Comparison of ENCODE assay signal across 8 cellular contexts in the genomic region with DNA sequence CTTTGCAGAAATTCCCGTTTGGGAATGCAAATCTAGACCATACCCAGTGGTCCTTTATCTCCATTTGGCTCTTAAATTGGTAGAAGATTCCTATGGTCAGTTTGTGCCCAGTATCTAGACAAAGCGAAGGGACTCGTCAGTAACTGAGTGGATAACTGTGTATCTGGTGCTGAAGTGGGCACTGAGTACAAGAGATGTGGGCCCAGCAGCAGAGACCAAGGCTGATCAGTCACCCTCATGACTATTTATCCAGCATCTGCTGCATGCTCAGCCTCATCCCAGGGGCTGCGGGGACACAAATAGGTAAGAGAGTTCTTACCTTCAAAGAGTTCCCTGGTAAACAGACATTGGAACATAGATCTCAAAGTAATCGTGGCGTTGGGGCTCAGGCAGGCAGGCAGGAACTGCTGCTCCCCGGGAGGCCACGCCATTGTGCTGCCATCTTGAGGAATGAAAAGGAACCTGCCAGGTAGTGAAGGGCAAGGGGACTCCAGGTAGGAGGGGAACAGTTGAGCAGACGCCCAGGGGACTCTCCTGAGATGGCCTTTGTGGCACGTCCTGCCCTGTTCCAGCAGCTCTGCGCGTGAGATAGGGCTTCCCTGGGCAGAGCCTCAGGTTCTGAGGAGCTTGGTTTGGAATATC. TPM values are rescaled to one million over a fixed set of nuclear protein-coding genes. Genes with fewer than 3 reads are reported as not detected.
A peak's percentile ranks its signal among the peaks of the same experiment; 100 is the strongest.
DNase-seq lines count a peak whose midpoint lies in the region; ATAC-seq lines count a peak whose summit lies in the region.

No MANE protein-coding gene starts in this region.

- H3K27me3 ChIP-seq in right cardiac atrium (ENCODE audit: control insufficient read depth, insufficient read depth): no peaks in the 10 kb centered on the region

- ATAC-seq in right cardiac atrium (peak; percentile 57 to 61), GM19328 (IDR thresholded peaks at IDR 0.05; ENCODE audit: unreplicated experiment) (no peak)

- H3K27ac ChIP-seq in right cardiac atrium (ENCODE audit: low read length): no peak overlapping the region

- no peaks in the 10 kb centered on the region for H3K9me3 ChIP-seq in right cardiac atrium (ENCODE audit: control insufficient read depth, low read length)

- H3K4me1 ChIP-seq in right cardiac atrium (ENCODE audit: control insufficient read depth, insufficient read depth, low read length): no peaks in the 10 kb centered on the region

- WGBS in right cardiac atrium: 58% methylated on average over 12 of the region's 12 CpGs

- DNase-seq in SKM-1 treated with dmso at 0.1 percent for 144 hours (lab: John Stamatoyannopoulos, UW; ENCODE audit: unreplicated experiment) (peak; percentile 23), SKM-1 (lab: John Stamatoyannopoulos, UW; ENCODE audit: unreplicated experiment) (no peak), RPMI8226 (peak; percentile 62), right cardiac atrium (peak in 2 of 3 donors; percentile 25 to 54), OCI-M2 (lab: John Stamatoyannopoulos, UW; ENCODE audit: unreplicated experiment) (no peak)
- peak; percentile 73 for DNase-seq in activated naive CD4-positive, alpha-beta T cell treated with Interleukin-2 at 50 U/mL for 16 hours
- peak; percentile 34 to 53 (median 50) for DNase-seq in stimulated activated CD4-positive, alpha-beta T cell treated with anti-CD3 and anti-CD28 coated beads, Interleukin-1b, Interleukin-23, amount 100 ng/mL, for 24 hours (ENCODE audit: low read depth in 4 of 4, low spot score in 1 of 4)

- intact Hi-C loops in right cardiac atrium (cut with DNase I): loop anchor here in 1 of 4 donors (5.0 kb wide), 1 partner anchor 311 kb away; no protein-coding TSS in a partner anchor

- no peak overlapping the region for H3K4me3 ChIP-seq in right cardiac atrium (ENCODE audit: low read length)

RNA-seq across cellular contexts. Expression of gene NT5M, which starts 10.3 kb away (rescaled TPM):
- 1 to 10 TPM; 3.4 to 6.1 (median 5.2) TPM for total RNA-seq in right cardiac atrium
- 6.3 TPM for polyA plus RNA-seq in right cardiac atrium

RNA-seq across cellular contexts. Expression of gene COPS3, which starts 32.4 kb away (rescaled TPM):
- total RNA-seq in right cardiac atrium: 10 to 100 TPM; 52.2 to 65.7 (median 57.2) TPM
- 52.0 TPM for polyA plus RNA-seq in right cardiac atrium

Comparison
In these comparisons a context has a peak if more than half of its experiments do, and no peak if none do; other contexts are left out.
1. DNase-seq: peak in SKM-1 treated with dmso at 0.1 percent for 144 hours (single experiment), RPMI8226 (single experiment), activated naive CD4-positive, alpha-beta T cell treated with Interleukin-2 at 50 U/mL for 16 hours (single experiment), right cardiac atrium (2 of 3) and stimulated activated CD4-positive, alpha-beta T cell treated with anti-CD3 and anti-CD28 coated beads, Interleukin-1b, Interleukin-23, amount 100 ng/mL, for 24 hours (4 of 4); none in SKM-1 (single experiment) and OCI-M2 (single experiment).